23 cellular contexts compared by ENCODE assay signal in the genomic region with DNA sequence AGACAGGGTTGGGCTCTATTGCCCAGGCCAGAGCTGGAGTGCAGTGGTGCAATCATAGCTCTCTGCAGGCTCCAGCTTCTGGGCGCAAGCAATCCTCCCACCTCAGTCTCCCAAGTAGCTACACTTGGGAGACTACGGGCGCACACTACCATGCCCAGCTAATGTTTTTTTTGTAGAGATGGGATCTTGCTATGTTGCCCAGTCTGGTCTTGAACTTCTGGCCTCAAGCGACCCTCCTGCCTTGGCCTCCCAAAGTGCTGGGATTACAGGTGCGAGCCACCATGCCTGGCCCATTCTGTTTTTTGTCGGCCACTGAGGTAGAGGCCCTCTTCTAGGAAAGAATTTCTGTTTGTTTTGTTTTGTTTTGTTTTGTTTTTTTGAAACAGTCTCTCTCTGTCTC.
"Had no signal": no experiment of that assay in that cellular context is flagged by ENCODE, and none has a peak within 500 bp of the region (broad histone marks: within the 10 kb centered on the region; RNA-seq: fewer than 3 reads in every experiment).

No MANE protein-coding gene starts in this region.

- H3K27me3 ChIP-seq: stomach, thyroid gland, vagina had no signal

- H3K9me3 Mint-ChIP-seq: effector memory CD8-positive, alpha-beta T cell; immature natural killer cell; naive thymus-derived CD8-positive, alpha-beta T cell had no signal

- FAIRE-seq: frontal cortex had no signal

- H3K9me3 ChIP-seq: lower lobe of right lung, stomach, thyroid gland, vagina had no signal

- H3K79me2 ChIP-seq: parathyroid adenoma had no signal

- H3K4me3 ChIP-seq: coronary artery, lower lobe of right lung, smooth muscle cell, stomach, thyroid gland, vagina had no signal

- H3K4me3 Mint-ChIP-seq: effector memory CD8-positive, alpha-beta T cell; immature natural killer cell; naive thymus-derived CD8-positive, alpha-beta T cell had no signal

- H3K27ac ChIP-seq: coronary artery, lower lobe of right lung, parathyroid adenoma, stomach, vagina had no signal

- DNase-seq: effector memory CD8-positive, alpha-beta T cell; hypothalamus; immature natural killer cell; islet precursor cell; kidney glomerular epithelial cell; left ventricle myocardium superior; lower lobe of right lung; naive thymus-derived CD8-positive, alpha-beta T cell; stimulated activated CD4-positive, alpha-beta T cell treated with anti-CD3 and anti-CD28 coated beads, Interleukin-12 subunit alpha, Interleukin-12 subunit beta, amount 100 ng/mL, for 4 hours; stimulated activated CD4-positive, alpha-beta T cell treated with anti-CD3 and anti-CD28 coated beads, Interleukin-1b, Interleukin-23, amount 100 ng/mL, for 48 hours; stimulated activated CD4-positive, alpha-beta T cell treated with anti-CD3 and anti-CD28 coated beads, Interleukin-4, amount 100 ng/mL, for 1 hour; stimulated activated CD8-positive, alpha-beta memory T cell treated with anti-CD3 and anti-CD28 coated beads, Interleukin-4, amount 100 ng/mL, for 48 hours; stimulated activated naive CD4-positive, alpha-beta T cell treated with Interleukin-2 at 50 U/mL for 16 hours; stomach; thyroid gland; trophoblast cell had no signal

- H3K27me3 Mint-ChIP-seq: effector memory CD8-positive, alpha-beta T cell; naive thymus-derived CD8-positive, alpha-beta T cell; progenitor cell of endocrine pancreas had no signal

- H3K27ac Mint-ChIP-seq: immature natural killer cell had no signal

- ATAC-seq: effector memory CD8-positive, alpha-beta T cell; naive thymus-derived CD8-positive, alpha-beta T cell; sciatic nerve had no signal

- H3K4me2 ChIP-seq: smooth muscle cell had no signal

- H3K4me1 ChIP-seq: lower lobe of right lung, parathyroid adenoma, thyroid gland, vagina had no signal

- H3K9ac ChIP-seq: parathyroid adenoma had no signal
